ENCODE assay signal across 16 cellular contexts in genomic region chr17:78753316-78754250, GRCh38. TPM values are rescaled to one million over a fixed set of nuclear protein-coding genes. Genes with fewer than 3 reads are reported as not detected.
DNase-seq lines count a peak whose midpoint lies in the region; ATAC-seq, FAIRE-seq and TF ChIP-seq lines count a peak whose summit lies in the region.
"Had no signal": no experiment of that assay in that cellular context is flagged by ENCODE, and none has a peak within 500 bp of the region (broad histone marks: within the 10 kb centered on the region; RNA-seq: fewer than 3 reads in every experiment).

No MANE protein-coding gene starts in this region.

- peak overlapping the region; percentile 66 for H3K4me3 Mint-ChIP-seq in T-helper 2 cell treated with Interferon-gamma antibody and Interleukin-4, amounts not matched to agents 5 μg/mL and 100 μg/mL, for 36 hours
- peak overlapping the region; percentile 5 for H3K4me3 Mint-ChIP-seq in activated T-helper 2 cell treated with anti-CD3 and anti-CD28 coated beads, Interferon-gamma antibody, Interleukin-2, Interleukin-4, amounts not matched to agents 10 μg/mL and 5 μg/mL and 100 μg/mL, durations not matched to agents 14 hours and 24 hours and 36 hours (ENCODE audit: low read depth)
- peak overlapping the region in 2 of 8 donors; percentile 20 to 71 for H3K4me3 Mint-ChIP-seq in naive B cell

- no peaks in the 10 kb centered on the region for H3K9me3 Mint-ChIP-seq in T-helper 2 cell treated with Interferon-gamma antibody and Interleukin-4, amounts not matched to agents 5 μg/mL and 100 μg/mL, for 36 hours
- H3K9me3 Mint-ChIP-seq in activated T-helper 2 cell treated with anti-CD3 and anti-CD28 coated beads, Interferon-gamma antibody, Interleukin-2, Interleukin-4, amounts not matched to agents 10 μg/mL and 5 μg/mL and 100 μg/mL, durations not matched to agents 14 hours and 24 hours and 36 hours, result no peaks in the 10 kb centered on the region
- no peaks in the 10 kb centered on the region for H3K9me3 Mint-ChIP-seq in naive B cell

- H3K36me3 Mint-ChIP-seq in T-helper 2 cell treated with Interferon-gamma antibody and Interleukin-4, amounts not matched to agents 5 μg/mL and 100 μg/mL, for 36 hours (ENCODE audit: low read depth), result peaks cover 23% of the 10 kb centered on the region
- peaks cover 21% of the 10 kb centered on the region for H3K36me3 Mint-ChIP-seq in activated T-helper 2 cell treated with anti-CD3 and anti-CD28 coated beads, Interferon-gamma antibody, Interleukin-2, Interleukin-4, amounts not matched to agents 10 μg/mL and 5 μg/mL and 100 μg/mL, durations not matched to agents 14 hours and 24 hours and 36 hours (ENCODE audit: low read depth)
- no peaks in the 10 kb centered on the region for H3K36me3 Mint-ChIP-seq in naive B cell

- DNase-seq in T-helper 2 cell treated with Interferon-gamma antibody and Interleukin-4, amounts not matched to agents 5 μg/mL and 100 μg/mL, for 36 hours (ENCODE audit: low spot score), result no peak
- DNase-seq in T-helper 2 cell (no peak), GM12891 (ENCODE audit: insufficient read length, low spot score) (no peak), naive B cell (no peak), NCI-H2196 treated with DMSO at 0.1 percent for 48 hours (lab: John Stamatoyannopoulos, UW; ENCODE audit: unreplicated experiment) (no peak), NCI-H1436 (lab: John Stamatoyannopoulos, UW) (no peak), retina (no peak)
- no peak for DNase-seq in activated T-helper 2 cell treated with anti-CD3 and anti-CD28 coated beads, Interferon-gamma antibody, Interleukin-2, Interleukin-4, amounts not matched to agents 10 μg/mL and 5 μg/mL and 100 μg/mL, durations not matched to agents 14 hours and 24 hours and 36 hours (ENCODE audit: low spot score)
- DNase-seq: body of pancreas, Caco-2, dermis blood vessel endothelial cell, GF-D8, NCI-H1105 treated with DMSO at 0.1 percent for 48 hours, NCI-H226 had no signal

- no peak for ATAC-seq in naive B cell (ENCODE audit: low read depth in 2 of 2)
- ATAC-seq: body of pancreas, left lobe of liver had no signal

- no peak for TF ChIP-seq POLR2A in GM12891 (IDR thresholded peaks at IDR 0.05; ENCODE audit: low read depth, low read length)

- no peaks in the 10 kb centered on the region for H3K27me3 Mint-ChIP-seq in T-helper 2 cell treated with Interferon-gamma antibody and Interleukin-4, amounts not matched to agents 5 μg/mL and 100 μg/mL, for 36 hours (ENCODE audit: low read depth)
- no peaks in the 10 kb centered on the region for H3K27me3 Mint-ChIP-seq in activated T-helper 2 cell treated with anti-CD3 and anti-CD28 coated beads, Interferon-gamma antibody, Interleukin-2, Interleukin-4, amounts not matched to agents 10 μg/mL and 5 μg/mL and 100 μg/mL, durations not matched to agents 14 hours and 24 hours and 36 hours (ENCODE audit: low read depth)
- no peaks in the 10 kb centered on the region for H3K27me3 Mint-ChIP-seq in naive B cell

- peak; percentile 51 for FAIRE-seq in GM12891 (lab: Jason Lieb, UNC)
- FAIRE-seq: A204.1 had no signal

- peaks cover 67% of the 10 kb centered on the region for H3K4me1 Mint-ChIP-seq in T-helper 2 cell treated with Interferon-gamma antibody and Interleukin-4, amounts not matched to agents 5 μg/mL and 100 μg/mL, for 36 hours (ENCODE audit: low read depth)
- peaks cover 64% of the 10 kb centered on the region for H3K4me1 Mint-ChIP-seq in activated T-helper 2 cell treated with anti-CD3 and anti-CD28 coated beads, Interferon-gamma antibody, Interleukin-2, Interleukin-4, amounts not matched to agents 10 μg/mL and 5 μg/mL and 100 μg/mL, durations not matched to agents 14 hours and 24 hours and 36 hours (ENCODE audit: low read depth)
- peaks cover 49 to 86% (median 74%) of the 10 kb centered on the region in 3 donors for H3K4me1 Mint-ChIP-seq in naive B cell

- peak overlapping the region; percentile 81 for H3K27ac Mint-ChIP-seq in T-helper 2 cell treated with Interferon-gamma antibody and Interleukin-4, amounts not matched to agents 5 μg/mL and 100 μg/mL, for 36 hours
- H3K27ac Mint-ChIP-seq in activated T-helper 2 cell treated with anti-CD3 and anti-CD28 coated beads, Interferon-gamma antibody, Interleukin-2, Interleukin-4, amounts not matched to agents 10 μg/mL and 5 μg/mL and 100 μg/mL, durations not matched to agents 14 hours and 24 hours and 36 hours, result peak overlapping the region; percentile 81
- peak overlapping the region; percentile 7 to 91 (median 41) for H3K27ac Mint-ChIP-seq in naive B cell

- intact Hi-C loops in activated T-helper 2 cell treated with anti-CD3 and anti-CD28 coated beads, Interferon-gamma antibody, Interleukin-2, Interleukin-4, amounts not matched to agents 10 μg/mL and 5 μg/mL and 100 μg/mL, durations not matched to agents 14 hours and 24 hours and 36 hours (cut with micrococcal nuclease), result no loop called here

TF ChIP-seq in GM12891, 5 proteins besides CTCF, POLR2A, EP300 and RAD21:
- TF ChIP-seq POU2F2 (IDR thresholded peaks at IDR 0.05; ENCODE audit: low read depth, low read length) (no peak), POLR2AphosphoS5 (IDR thresholded peaks at IDR 0.05; ENCODE audit: low read depth, low read length) (peak; percentile 30)

RNA-seq across cellular contexts. Expression of gene CYTH1, which starts 28.5 kb away (rescaled TPM):
- polyA plus RNA-seq in GM12891 (2012; ENCODE audit: low read depth, missing spikeins), result 171 TPM
- 83.5 and 95.7 TPM in 2 replicates for total RNA-seq in activated T-helper 2 cell treated with anti-CD3 and anti-CD28 coated beads, Interferon-gamma antibody, Interleukin-2, Interleukin-4, amounts not matched to agents 10 μg/mL and 5 μg/mL and 100 μg/mL, durations not matched to agents 14 hours and 24 hours and 36 hours
- 100 to 1,000 TPM; 165 to 235 (median 190) TPM for polyA plus RNA-seq in naive B cell (ENCODE audit: low read depth in 6 of 6)
